8 cellular contexts compared by ENCODE assay signal in the genomic region with DNA sequence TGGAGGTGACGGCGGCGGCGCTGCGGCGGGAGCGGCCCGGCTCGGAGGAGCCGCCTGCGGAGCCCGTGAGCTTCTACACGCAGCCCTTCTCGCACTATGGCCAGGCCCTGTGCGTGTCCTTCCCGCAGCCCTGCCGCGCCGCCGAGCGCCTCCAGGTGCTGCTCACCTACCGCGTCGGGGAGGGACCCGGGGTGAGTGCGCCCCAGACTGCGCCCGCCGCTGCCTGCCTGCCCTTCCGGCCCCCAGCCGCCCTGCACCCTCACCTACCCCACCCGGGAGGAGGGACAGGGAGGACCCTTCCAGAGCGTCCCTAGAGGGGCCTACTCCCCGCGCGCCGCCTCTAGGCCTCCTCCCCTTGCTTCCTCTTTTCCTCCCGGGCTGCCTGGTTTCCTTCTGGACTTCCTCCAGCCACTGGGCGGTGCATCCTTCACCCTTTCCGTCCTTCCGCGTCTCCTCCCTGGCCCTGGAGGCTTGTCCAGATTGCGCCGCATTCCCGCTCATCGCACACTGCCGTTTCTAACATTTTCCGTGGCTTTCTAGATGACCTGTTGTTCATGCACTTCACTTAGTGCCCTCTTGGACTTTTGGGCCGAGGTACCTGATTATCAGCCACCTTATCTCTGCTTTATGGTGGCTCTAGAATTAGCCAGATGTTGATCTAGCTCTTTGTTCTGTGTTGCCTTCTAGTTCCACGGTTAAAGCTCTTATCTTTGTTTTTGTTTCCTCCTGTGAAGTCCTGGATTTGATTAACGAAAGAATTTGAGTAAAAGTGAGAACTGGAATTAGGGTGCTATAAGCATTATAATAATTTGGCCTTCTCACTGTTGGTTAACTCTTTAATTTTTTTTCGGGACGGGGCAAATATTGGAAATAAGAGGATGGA. TPM values are rescaled to one million over a fixed set of nuclear protein-coding genes. Genes with fewer than 3 reads are reported as not detected.
DNase-seq lines count a peak whose midpoint lies in the region; ATAC-seq and TF ChIP-seq lines count a peak whose summit lies in the region.

No MANE protein-coding gene starts in this region.

- peak overlapping the region; percentile 82 for H3K4me3 ChIP-seq in OCI-LY1 (ENCODE audit: low read depth, low read length, poor library complexity, severe bottlenecking)
- peak overlapping the region; percentile 75 for H3K4me3 ChIP-seq in epithelial cell of proximal tubule (ENCODE audit: low read depth, low read length)
- H3K4me3 ChIP-seq in mucosa of rectum (ENCODE audit: low read length in 2 of 2), result peak overlapping the region; percentile 85 to 91

- no peaks in the 10 kb centered on the region for H3F3A ChIP-seq in OCI-LY1 (ENCODE audit: insufficient read depth, low read length)

- H3K9ac ChIP-seq in OCI-LY1 (ENCODE audit: low read length) (peak overlapping the region; percentile 72), mucosa of rectum (ENCODE audit: low read depth in 1 of 2, low read length in 2 of 2) (peak overlapping the region; percentile 73 to 84)

- H4K20me1 ChIP-seq in OCI-LY1 (ENCODE audit: insufficient read depth, low read length), result no peaks in the 10 kb centered on the region

- H3K79me2 ChIP-seq in OCI-LY1 (ENCODE audit: insufficient read depth, low read length), result no peaks in the 10 kb centered on the region

- no peaks in the 10 kb centered on the region for H3K36me3 ChIP-seq in OCI-LY1 (ENCODE audit: insufficient read depth, low read length)
- H3K36me3 ChIP-seq in mucosa of rectum (ENCODE audit: control insufficient read depth in 2 of 2, insufficient read depth in 2 of 2, low read length in 2 of 2), result no peaks in the 10 kb centered on the region

- H3K4me1 ChIP-seq in OCI-LY1 (ENCODE audit: insufficient read depth, low read length, severe bottlenecking) (peaks cover 7% of the 10 kb centered on the region), mucosa of rectum (ENCODE audit: control insufficient read depth in 2 of 2, insufficient read depth in 2 of 2, low read length in 2 of 2) (peaks cover 12 to 19% of the 10 kb centered on the region in 2 donors)

- no peaks in the 10 kb centered on the region for H3K9me3 ChIP-seq in OCI-LY1 (ENCODE audit: low read length)
- no peaks in the 10 kb centered on the region for H3K9me3 ChIP-seq in mucosa of rectum (ENCODE audit: control insufficient read depth in 2 of 2, low read length in 2 of 2)

- no peaks in the 10 kb centered on the region for H3K9me2 ChIP-seq in OCI-LY1 (ENCODE audit: low read depth, low read length)

- H3K27ac ChIP-seq in OCI-LY1 (ENCODE audit: low read depth, low read length, poor library complexity, severe bottlenecking) (no peak overlapping the region), mucosa of rectum (ENCODE audit: low read depth in 2 of 2, low read length in 2 of 2) (peak overlapping the region; percentile 87 to 94)

- ATAC-seq in GM19397 (IDR thresholded peaks at IDR 0.05; ENCODE audit: unreplicated experiment), result peak; percentile 66
- ATAC-seq in HG03558 (IDR thresholded peaks at IDR 0.05; ENCODE audit: extremely low read depth, unreplicated experiment), result peak; percentile 34

- H3K27me3 ChIP-seq in OCI-LY1 (ENCODE audit: insufficient read depth, low read length), result no peaks in the 10 kb centered on the region; the same call in 1 of the 2 replicates
- H3K27me3 ChIP-seq in mucosa of rectum (ENCODE audit: control insufficient read depth in 2 of 2, insufficient read depth in 2 of 2, low read length in 2 of 2), result no peaks in the 10 kb centered on the region

- H2AFZ ChIP-seq in OCI-LY1 (ENCODE audit: low read length), result 0 out of 2 replicates have a peak overlapping the region, but pooled peaks have one; percentile 71

- peak overlapping the region; percentile 83 for H3K4me2 ChIP-seq in OCI-LY1 (ENCODE audit: low read length)

- DNase-seq in COLO829 (ENCODE audit: low spot score) (peak; percentile 80), activated T-cell treated with anti-CD3 and anti-CD28 coated beads for 4 hours (peak; percentile 21), epithelial cell of proximal tubule (ENCODE audit: low read depth) (no peak)
- peak; percentile 22 for DNase-seq in stimulated activated CD8-positive, alpha-beta memory T cell treated with anti-CD3 and anti-CD28 coated beads, Interleukin-7, amount 100 ng/mL, for 48 hours (ENCODE audit: extremely low read depth in 1 of 2, low read depth in 1 of 2)

- TF ChIP-seq CTCF in OCI-LY1 (IDR thresholded peaks at IDR 0.05; ENCODE audit: low read length) (peak; percentile 6; the same call in 1 of the 2 replicates), epithelial cell of proximal tubule (conservative IDR thresholded peaks at IDR 0.05; ENCODE audit: low read depth, low read length) (peak; percentile 18)

RNA-seq across cellular contexts. Expression of a gene that starts 0.7 kb away (rescaled TPM):
- 81.8 and 124 TPM in 2 replicates for total RNA-seq in epithelial cell of proximal tubule

RNA-seq across cellular contexts. Expression of a gene that starts 27.2 kb away (rescaled TPM):
- 70.2 and 265 TPM in 2 replicates for total RNA-seq in epithelial cell of proximal tubule

RNA-seq across cellular contexts. Expression of a gene that starts 27.9 kb away (rescaled TPM):
- total RNA-seq in epithelial cell of proximal tubule, result 59.6 and 81.5 TPM in 2 replicates

RNA-seq across cellular contexts. Expression of a gene that starts 36.8 kb away (rescaled TPM):
- not detected in 2 replicates for total RNA-seq in epithelial cell of proximal tubule
